8 cellular contexts compared by ENCODE assay signal in genomic region chr3:133805384-133805701, GRCh38. TPM values are rescaled to one million over a fixed set of nuclear protein-coding genes. Genes with fewer than 3 reads are reported as not detected.
DNase-seq lines count a peak whose midpoint lies in the region; ATAC-seq and TF ChIP-seq lines count a peak whose summit lies in the region.

No MANE protein-coding gene starts in this region.

- no peak for DNase-seq in activated naive CD4-positive, alpha-beta T cell treated with anti-CD3 and anti-CD28 coated beads for 36 hours
- no peak for DNase-seq in activated naive CD4-positive, alpha-beta T cell (lab: John Stamatoyannopoulos, UW)
- DNase-seq in astrocyte of the spinal cord (ENCODE audit: low read depth, low spot score) (no peak), lower lobe of right lung (no peak), upper lobe of left lung (no peak)
- no peak for DNase-seq in stimulated activated CD4-positive, alpha-beta T cell treated with anti-CD3 and anti-CD28 coated beads, Interleukin-1b, Interleukin-23, amount 100 ng/mL, for 48 hours
- DNase-seq in activated CD8-positive, alpha-beta memory T cell treated with anti-CD3 and anti-CD28 coated beads for 24 hours, result no peak

- no peak for TF ChIP-seq EP300 in upper lobe of left lung (IDR thresholded peaks at IDR 0.05)

- H3K27me3 ChIP-seq in lower lobe of right lung (ENCODE audit: low read depth) (no peaks in the 10 kb centered on the region), upper lobe of left lung (no peaks in the 10 kb centered on the region)

- H3K9me3 ChIP-seq in lower lobe of right lung (no peaks in the 10 kb centered on the region), upper lobe of left lung (no peaks in the 10 kb centered on the region)

- in situ Hi-C loops in astrocyte of the spinal cord (cut with HindIII; ENCODE audit: low sequenced_read_pairs), result no loop called here

- CTCF ChIA-PET in activated naive CD4-positive, alpha-beta T cell treated with anti-CD3 and anti-CD28 coated beads for 36 hours (lab: Charles Lee), result interaction anchor here (6.1 kb wide), 1 partner anchor 12 kb away, joined by 27 read pairs; no protein-coding TSS in a partner anchor

- H3K9me3 Mint-ChIP-seq in activated naive CD4-positive, alpha-beta T cell treated with anti-CD3 and anti-CD28 coated beads for 36 hours, result no peaks in the 10 kb centered on the region

- 13 to 14% methylated on average over 14 to 15 of the region's 15 CpGs for WGBS in upper lobe of left lung, 2 donors

- H3K4me1 ChIP-seq in lower lobe of right lung (peaks cover 17% of the 10 kb centered on the region), upper lobe of left lung (peaks cover 8 to 11% (median 9%) of the 10 kb centered on the region in 4 donors)

- intact Hi-C loops in activated naive CD4-positive, alpha-beta T cell treated with anti-CD3 and anti-CD28 coated beads for 36 hours (cut with micrococcal nuclease), result loop anchor here (1.0 to 2.0 kb wide), 9 partner anchors 13 to 1389 kb away; partner anchors contain the start of genes CDV3, CEP63, DNAJC13 and NPHP3
- intact Hi-C loops in lower lobe of right lung (cut with DNase I), result no loop called here

- H3K36me3 Mint-ChIP-seq in activated naive CD4-positive, alpha-beta T cell treated with anti-CD3 and anti-CD28 coated beads for 36 hours (ENCODE audit: low read depth), result peaks cover 15% of the 10 kb centered on the region

- no peaks in the 10 kb centered on the region for H3K27me3 Mint-ChIP-seq in activated naive CD4-positive, alpha-beta T cell treated with anti-CD3 and anti-CD28 coated beads for 36 hours (ENCODE audit: low read depth)

- peak overlapping the region; percentile 79 for H3K27ac ChIP-seq in lower lobe of right lung
- peak overlapping the region in 2 of 4 donors; percentile 72 to 79 for H3K27ac ChIP-seq in upper lobe of left lung

- peaks cover 37% of the 10 kb centered on the region for H3K4me1 Mint-ChIP-seq in activated naive CD4-positive, alpha-beta T cell treated with anti-CD3 and anti-CD28 coated beads for 36 hours (ENCODE audit: low read depth)

- H3K36me3 ChIP-seq in lower lobe of right lung (peaks cover 12% of the 10 kb centered on the region), upper lobe of left lung (peaks cover 0 to 24% (median 0%) of the 10 kb centered on the region in 4 donors)

- TF ChIP-seq POLR2A in upper lobe of left lung (IDR thresholded peaks at IDR 0.05), result no peak

- no peak for TF ChIP-seq CTCF in astrocyte of the spinal cord (IDR thresholded peaks at IDR 0.05; ENCODE audit: low read depth, low read length)
- no peak for TF ChIP-seq CTCF in lower lobe of right lung (IDR thresholded peaks at IDR 0.05)
- no peak for TF ChIP-seq CTCF in upper lobe of left lung (IDR thresholded peaks at IDR 0.05)

- H3K4me3 ChIP-seq in astrocyte of the spinal cord (ENCODE audit: low read depth, low read length) (peak overlapping the region; percentile 89), lower lobe of right lung (peak overlapping the region; percentile 93), upper lobe of left lung (peak overlapping the region in 3 of 4 donors; percentile 75 to 100 (median 98))

- no peak for ATAC-seq in lower lobe of right lung
- no peak for ATAC-seq in upper lobe of left lung (ENCODE audit: low FRiP score in 2 of 2)
- ATAC-seq in GM19463 (IDR thresholded peaks at IDR 0.05; ENCODE audit: unreplicated experiment), result no peak

- H3K4me3 Mint-ChIP-seq in activated naive CD4-positive, alpha-beta T cell treated with anti-CD3 and anti-CD28 coated beads for 36 hours, result peak overlapping the region; percentile 93

- H3K27ac Mint-ChIP-seq in activated naive CD4-positive, alpha-beta T cell treated with anti-CD3 and anti-CD28 coated beads for 36 hours, result peak overlapping the region; percentile 94

RNA-seq across cellular contexts. Expression of gene SRPRB, which starts 0.3 kb away (rescaled TPM):
- total RNA-seq in activated naive CD4-positive, alpha-beta T cell treated with anti-CD3 and anti-CD28 coated beads for 36 hours, result 10 to 100 TPM; 55.0 to 56.8 TPM
- total RNA-seq in lower lobe of right lung (43.3 TPM), upper lobe of left lung (10 to 100 TPM in 5 of 6 donors, 1 to 10 TPM in 1; 7.3 to 73.8 (median 34.2) TPM)

RNA-seq across cellular contexts. Expression of gene TF, which starts 59.1 kb away (rescaled TPM):
- total RNA-seq in activated naive CD4-positive, alpha-beta T cell treated with anti-CD3 and anti-CD28 coated beads for 36 hours, result under 1 TPM; 0.07 to 0.52 TPM
- total RNA-seq in lower lobe of right lung (2.8 TPM), upper lobe of left lung (10 to 100 TPM in 2 of 6 donors, 1 to 10 TPM in 3, under 1 TPM in 1; 0.61 to 15.5 (median 3.7) TPM)
